ENCODE assay signal across 23 cellular contexts in genomic region chr1:87524021-87524754, GRCh38.
DNase-seq lines count a peak whose midpoint lies in the region; ATAC-seq and TF ChIP-seq lines count a peak whose summit lies in the region.
"Had no signal": no experiment of that assay in that cellular context is flagged by ENCODE, and none has a peak within 500 bp of the region (broad histone marks: within the 10 kb centered on the region; RNA-seq: fewer than 3 reads in every experiment).

No MANE protein-coding gene starts in this region.

- peaks cover 4% of the 10 kb centered on the region for H3K27me3 Mint-ChIP-seq in activated T-helper 2 cell treated with anti-CD3 and anti-CD28 coated beads, Interferon-gamma antibody, Interleukin-2, Interleukin-4, amounts not matched to agents 10 μg/mL and 5 μg/mL and 100 μg/mL, durations not matched to agents 14 hours and 24 hours and 36 hours (ENCODE audit: low read depth)
- H3K27me3 Mint-ChIP-seq: stimulated activated naive CD8-positive, alpha-beta T cell treated with anti-CD3 and anti-CD28 coated beads, Interleukin-15, amount 100 ng/mL, for 72 hours had no signal

- no peaks in the 10 kb centered on the region for H3K36me3 ChIP-seq in ascending aorta
- H3K36me3 ChIP-seq in osteoblast (ENCODE audit: insufficient read depth, low read length): no peaks in the 10 kb centered on the region
- H3K36me3 ChIP-seq in aorta (ENCODE audit: control insufficient read depth in 1 of 2, insufficient read depth in 2 of 2, low read length in 1 of 2): peaks cover 0 to 2% of the 10 kb centered on the region in 2 donors

- peak overlapping the region; percentile 77 to 80 for H3K27ac ChIP-seq in ascending aorta
- H3K27ac ChIP-seq in osteoblast (ENCODE audit: low read depth, low read length): no peak overlapping the region
- peak overlapping the region; percentile 75 to 87 for H3K27ac ChIP-seq in aorta (ENCODE audit: low read depth in 1 of 2, low read length in 2 of 2)
- H3K27ac ChIP-seq: GM23248 had no signal

- no peak overlapping the region for H3K4me2 ChIP-seq in osteoblast (ENCODE audit: insufficient read depth, low read length)
- H3K4me2 ChIP-seq: SK-N-SH had no signal

- H3K79me2 ChIP-seq in osteoblast (ENCODE audit: insufficient read depth, low read length): no peaks in the 10 kb centered on the region

- H3K4me1 ChIP-seq in ascending aorta: peaks cover 0 to 12% of the 10 kb centered on the region in 2 donors
- no peaks in the 10 kb centered on the region for H3K4me1 ChIP-seq in osteoblast (ENCODE audit: insufficient read depth, low read length)
- peaks cover 0 to 6% of the 10 kb centered on the region in 2 donors for H3K4me1 ChIP-seq in aorta (ENCODE audit: control insufficient read depth in 1 of 2, insufficient read depth in 2 of 2, low read length in 2 of 2)

- H3K9me3 ChIP-seq in ascending aorta: no peaks in the 10 kb centered on the region
- H3K9me3 ChIP-seq in osteoblast (ENCODE audit: low read depth, low read length): no peaks in the 10 kb centered on the region
- H3K9me3 ChIP-seq in aorta (ENCODE audit: control insufficient read depth, low read length): no peaks in the 10 kb centered on the region
- H3K9me3 ChIP-seq: SK-N-SH had no signal

- peak overlapping the region; percentile 2 for H2AFZ ChIP-seq in osteoblast (ENCODE audit: low read length)
- H2AFZ ChIP-seq: GM23248 had no signal

- WGBS in aorta, 2 donors: 18 to 29% methylated on average over 14 of the region's 14 CpGs

- H3K36me3 Mint-ChIP-seq in activated T-helper 2 cell treated with anti-CD3 and anti-CD28 coated beads, Interferon-gamma antibody, Interleukin-2, Interleukin-4, amounts not matched to agents 10 μg/mL and 5 μg/mL and 100 μg/mL, durations not matched to agents 14 hours and 24 hours and 36 hours (ENCODE audit: low read depth): no peaks in the 10 kb centered on the region
- H3K36me3 Mint-ChIP-seq: activated naive CD8-positive, alpha-beta T cell had no signal

- no peaks in the 10 kb centered on the region for H3K27me3 ChIP-seq in ascending aorta
- H3K27me3 ChIP-seq in osteoblast (ENCODE audit: insufficient read depth, low read length): peaks cover 6% of the 10 kb centered on the region
- peaks cover 0 to 1% of the 10 kb centered on the region in 2 donors for H3K27me3 ChIP-seq in aorta (ENCODE audit: control insufficient read depth in 1 of 2, insufficient read depth in 2 of 2, low read length in 1 of 2)

- no peak overlapping the region for H3K4me3 Mint-ChIP-seq in activated T-helper 2 cell treated with anti-CD3 and anti-CD28 coated beads, Interferon-gamma antibody, Interleukin-2, Interleukin-4, amounts not matched to agents 10 μg/mL and 5 μg/mL and 100 μg/mL, durations not matched to agents 14 hours and 24 hours and 36 hours (ENCODE audit: low read depth)
- H3K4me3 Mint-ChIP-seq: activated CD4-positive, alpha-beta T cell treated with anti-CD3 and anti-CD28 coated beads for 36 hours; activated naive CD8-positive, alpha-beta T cell; stimulated activated naive CD8-positive, alpha-beta T cell treated with anti-CD3 and anti-CD28 coated beads, Interleukin-15, amount 100 ng/mL, for 72 hours; T-helper 17 cell had no signal

- H3K4me3 ChIP-seq in ascending aorta (peak overlapping the region in 1 of 2 donors; percentile 5), osteoblast (ENCODE audit: insufficient read depth, low read length) (no peak overlapping the region), aorta (ENCODE audit: low read length in 2 of 2) (no peak overlapping the region)
- H3K4me3 ChIP-seq: GM12878, GM23248 had no signal

- H3K27ac Mint-ChIP-seq in activated T-helper 2 cell treated with anti-CD3 and anti-CD28 coated beads, Interferon-gamma antibody, Interleukin-2, Interleukin-4, amounts not matched to agents 10 μg/mL and 5 μg/mL and 100 μg/mL, durations not matched to agents 14 hours and 24 hours and 36 hours: no peak overlapping the region
- H3K27ac Mint-ChIP-seq: activated CD4-positive, alpha-beta T cell treated with anti-CD3 and anti-CD28 coated beads for 36 hours; activated naive CD8-positive, alpha-beta T cell; progenitor cell of endocrine pancreas; stimulated activated naive CD8-positive, alpha-beta T cell treated with anti-CD3 and anti-CD28 coated beads, Interleukin-15, amount 100 ng/mL, for 72 hours; T-helper 17 cell had no signal

- no peaks in the 10 kb centered on the region for H3K9me3 Mint-ChIP-seq in activated T-helper 2 cell treated with anti-CD3 and anti-CD28 coated beads, Interferon-gamma antibody, Interleukin-2, Interleukin-4, amounts not matched to agents 10 μg/mL and 5 μg/mL and 100 μg/mL, durations not matched to agents 14 hours and 24 hours and 36 hours

- intact Hi-C loops in ascending aorta (cut with DNase I) (no loop called here), left cardiac atrium (cut with DNase I) (no loop called here), aorta (cut with DNase I) (loop anchor here in 1 of 2 donors (10.0 kb wide), 1 partner anchor 189 kb away; no protein-coding TSS in a partner anchor), head of caudate nucleus (cut with DNase I) (no loop called here)
- intact Hi-C loops in activated T-helper 2 cell treated with anti-CD3 and anti-CD28 coated beads, Interferon-gamma antibody, Interleukin-2, Interleukin-4, amounts not matched to agents 10 μg/mL and 5 μg/mL and 100 μg/mL, durations not matched to agents 14 hours and 24 hours and 36 hours (cut with micrococcal nuclease): no loop called here

- DNase-seq in ascending aorta (ENCODE audit: low spot score in 2 of 2): no peak
- DNase-seq in left cardiac atrium: no peak
- DNase-seq in osteoblast (ENCODE audit: insufficient read length, low spot score, missing footprints): no peak
- no peak for DNase-seq in aorta
- DNase-seq in activated T-helper 2 cell treated with anti-CD3 and anti-CD28 coated beads, Interferon-gamma antibody, Interleukin-2, Interleukin-4, amounts not matched to agents 10 μg/mL and 5 μg/mL and 100 μg/mL, durations not matched to agents 14 hours and 24 hours and 36 hours (ENCODE audit: low spot score): no peak
- DNase-seq in head of caudate nucleus: no peak
- no peak for DNase-seq in HK-2 (ENCODE audit: unreplicated experiment)
- DNase-seq: activated CD4-positive, alpha-beta T cell treated with anti-CD3 and anti-CD28 coated beads for 36 hours; activated effector memory CD4-positive, alpha-beta T cell treated with Interleukin-2 at 50 U/mL for 16 hours; activated T-cell treated with anti-CD3 and anti-CD28 coated beads for 4 hours; glutamatergic neuron; GM23248; Kasumi-1; NCI-H1436; NCI-H774; SK-N-SH; stimulated activated naive CD8-positive, alpha-beta T cell treated with anti-CD3 and anti-CD28 coated beads, Interleukin-15, amount 100 ng/mL, for 72 hours; T-helper 17 cell; trophoblast cell had no signal

- TF ChIP-seq CTCF in ascending aorta (IDR thresholded peaks at IDR 0.05) (no peak), osteoblast (IDR thresholded peaks at IDR 0.05; ENCODE audit: extremely low read depth, low read depth, low read length) (no peak)

- H3K4me1 Mint-ChIP-seq in activated T-helper 2 cell treated with anti-CD3 and anti-CD28 coated beads, Interferon-gamma antibody, Interleukin-2, Interleukin-4, amounts not matched to agents 10 μg/mL and 5 μg/mL and 100 μg/mL, durations not matched to agents 14 hours and 24 hours and 36 hours (ENCODE audit: low read depth): no peaks in the 10 kb centered on the region
- H3K4me1 Mint-ChIP-seq: activated CD4-positive, alpha-beta T cell treated with anti-CD3 and anti-CD28 coated beads for 36 hours; stimulated activated naive CD8-positive, alpha-beta T cell treated with anti-CD3 and anti-CD28 coated beads, Interleukin-15, amount 100 ng/mL, for 72 hours; T-helper 17 cell had no signal

- ATAC-seq in left cardiac atrium (peak; percentile 51 to 63), aorta (ENCODE audit: low FRiP score) (no peak)
- ATAC-seq: activated CD4-positive, alpha-beta T cell treated with anti-CD3 and anti-CD28 coated beads for 36 hours; HepG2; stimulated activated naive CD8-positive, alpha-beta T cell treated with anti-CD3 and anti-CD28 coated beads, Interleukin-15, amount 100 ng/mL, for 72 hours; T-helper 17 cell had no signal

- H4K20me1 ChIP-seq in osteoblast (ENCODE audit: insufficient read depth, low read length): no peaks in the 10 kb centered on the region
